8 cellular contexts compared by ENCODE assay signal in genomic region chr9:129495422-129496186, GRCh38.
DNase-seq lines count a peak whose midpoint lies in the region; ATAC-seq and TF ChIP-seq lines count a peak whose summit lies in the region.

No MANE protein-coding gene starts in this region.

- peaks cover 22% of the 10 kb centered on the region for H3K9me1 ChIP-seq in IMR-90 (ENCODE audit: insufficient read depth, low read length)

- H3K27ac Mint-ChIP-seq in activated T-helper 2 cell treated with anti-CD3 and anti-CD28 coated beads, Interferon-gamma antibody, Interleukin-2, Interleukin-4, amounts not matched to agents 10 μg/mL and 5 μg/mL and 100 μg/mL, durations not matched to agents 14 hours and 24 hours and 36 hours, result peak overlapping the region; percentile 65

- peaks cover 30% of the 10 kb centered on the region for H3K4me1 Mint-ChIP-seq in activated T-helper 2 cell treated with anti-CD3 and anti-CD28 coated beads, Interferon-gamma antibody, Interleukin-2, Interleukin-4, amounts not matched to agents 10 μg/mL and 5 μg/mL and 100 μg/mL, durations not matched to agents 14 hours and 24 hours and 36 hours (ENCODE audit: low read depth)

- 4% methylated on average over 11 of the region's 43 CpGs; no CpG with 5 or more reads in 1 of the 2 experiments for WGBS in IMR-90 (ENCODE audit: extremely low coverage in 2 of 2, insufficient read length in 1 of 2), 2 experiments

- DNase-seq in D341Med (ENCODE audit: low spot score) (peak; percentile 97), IMR-90 (peak; percentile 84), RKO (ENCODE audit: low spot score) (peak; percentile 97), fibroblast of gingiva (ENCODE audit: low read depth) (peak; percentile 89)
- DNase-seq in activated T-helper 2 cell treated with anti-CD3 and anti-CD28 coated beads, Interferon-gamma antibody, Interleukin-2, Interleukin-4, amounts not matched to agents 10 μg/mL and 5 μg/mL and 100 μg/mL, durations not matched to agents 14 hours and 24 hours and 36 hours (ENCODE audit: low spot score), result peak; percentile 75
- DNase-seq in stimulated activated CD8-positive, alpha-beta memory T cell treated with anti-CD3 and anti-CD28 coated beads, Interleukin-4, amount 100 ng/mL, for 48 hours, result peak; percentile 93

- TF ChIP-seq CTCF in IMR-90 (conservative IDR thresholded peaks at IDR 0.05; ENCODE audit: low read depth, low read length), result no peak

- peak overlapping the region; percentile 85 for H4K5ac ChIP-seq in IMR-90 (ENCODE audit: low read depth, low read length)

- dilution Hi-C loops in IMR-90 (cut with HindIII; ENCODE audit: low sequenced_read_pairs, unreplicated experiment), result no loop called here

- peak overlapping the region; percentile 74 for H3K14ac ChIP-seq in IMR-90 (replicated peaks; ENCODE audit: low read depth, low read length)

- no TSS peak for BruUV-seq in IMR-90 (replicated peaks; lab: Mats Ljungman, UMichigan)

- H3K27me3 Mint-ChIP-seq in activated T-helper 2 cell treated with anti-CD3 and anti-CD28 coated beads, Interferon-gamma antibody, Interleukin-2, Interleukin-4, amounts not matched to agents 10 μg/mL and 5 μg/mL and 100 μg/mL, durations not matched to agents 14 hours and 24 hours and 36 hours (ENCODE audit: low read depth), result no peaks in the 10 kb centered on the region

- H3K4me1 ChIP-seq in IMR-90 (ENCODE audit: control insufficient read depth, insufficient read depth, low read length) (peaks cover 48% of the 10 kb centered on the region), muscle layer of duodenum (ENCODE audit: control insufficient read depth in 1 of 2, insufficient read depth in 2 of 2, low read length in 2 of 2) (peaks cover 23 to 61% of the 10 kb centered on the region in 2 donors)

- peak overlapping the region; percentile 99 for H3K27ac ChIP-seq in IMR-90 (ENCODE audit: insufficient read depth, low read length)
- H3K27ac ChIP-seq in muscle layer of duodenum (ENCODE audit: low read length), result peak overlapping the region; percentile 99

- peak overlapping the region; percentile 91 for H2AFZ ChIP-seq in IMR-90 (replicated peaks; ENCODE audit: low read length, poor library complexity)

- POLR2A ChIA-PET in IMR-90 (lab: Charles Lee; ENCODE audit: unreplicated experiment), result interaction anchor here (1.0 to 3.0 kb wide), 7 partner anchors 12 to 356 kb away, joined by 4 to 27 read pairs (median 5); no protein-coding TSS in a partner anchor

- peak overlapping the region; percentile 97 for H3K4ac ChIP-seq in IMR-90 (ENCODE audit: low read depth, low read length)

- in situ Hi-C loops in IMR-90 (cut with MboI; ENCODE audit: low sequenced_read_pairs), result no loop called here

- peak overlapping the region; percentile 100 for H2BK120ac ChIP-seq in IMR-90 (ENCODE audit: low read depth, low read length)

- H2BK20ac ChIP-seq in IMR-90 (ENCODE audit: low read depth, low read length), result peak overlapping the region; percentile 85

- ATAC-seq in IMR-90 (ENCODE audit: low read depth) (peak; percentile 75), HG03045 (IDR thresholded peaks at IDR 0.05; ENCODE audit: unreplicated experiment) (no peak)

- no peaks in the 10 kb centered on the region for H3K9me3 Mint-ChIP-seq in activated T-helper 2 cell treated with anti-CD3 and anti-CD28 coated beads, Interferon-gamma antibody, Interleukin-2, Interleukin-4, amounts not matched to agents 10 μg/mL and 5 μg/mL and 100 μg/mL, durations not matched to agents 14 hours and 24 hours and 36 hours

- H2BK15ac ChIP-seq in IMR-90 (ENCODE audit: low read depth, low read length), result peak overlapping the region; percentile 99; the same call in 2 of the 3 replicates

- H3K23ac ChIP-seq in IMR-90 (ENCODE audit: low read depth, low read length), result peak overlapping the region; percentile 50

- H3K4me3 ChIP-seq in IMR-90 (ENCODE audit: insufficient read depth, low read depth, low read length) (no peak overlapping the region), muscle layer of duodenum (ENCODE audit: low read depth in 1 of 2, low read length in 2 of 2) (peak overlapping the region; percentile 58 to 61)

- peak overlapping the region; percentile 53 for H3K18ac ChIP-seq in IMR-90 (ENCODE audit: low read depth, low read length)

- TF ChIP-seq POLR2A in IMR-90 (IDR thresholded peaks at IDR 0.05; ENCODE audit: low read depth, low read length), result no peak

- no peaks in the 10 kb centered on the region for H3K27me3 ChIP-seq in IMR-90 (ENCODE audit: control insufficient read depth, insufficient read depth, low read length)
- H3K27me3 ChIP-seq in muscle layer of duodenum (ENCODE audit: low read depth, low read length), result no peaks in the 10 kb centered on the region

- H3K36me3 Mint-ChIP-seq in activated T-helper 2 cell treated with anti-CD3 and anti-CD28 coated beads, Interferon-gamma antibody, Interleukin-2, Interleukin-4, amounts not matched to agents 10 μg/mL and 5 μg/mL and 100 μg/mL, durations not matched to agents 14 hours and 24 hours and 36 hours (ENCODE audit: low read depth), result peaks cover 46% of the 10 kb centered on the region

- H2BK5ac ChIP-seq in IMR-90 (ENCODE audit: low read depth, low read length, poor library complexity, severe bottlenecking), result peak overlapping the region; percentile 98

- CTCF ChIA-PET in IMR-90 (lab: Yijun Ruan, JAX), result interaction anchor here (1.0 to 2.0 kb wide), 2 partner anchors 12 to 74 kb away, joined by 4 to 5 read pairs; no protein-coding TSS in a partner anchor

- H4K8ac ChIP-seq in IMR-90 (ENCODE audit: low read depth in 2 of 2, low read length in 2 of 2), result peak overlapping the region; percentile 98 to 99

- no peaks in the 10 kb centered on the region for H4K20me1 ChIP-seq in IMR-90 (ENCODE audit: insufficient read depth, low read length)

- H3K79me1 ChIP-seq in IMR-90 (ENCODE audit: low read depth in 1 of 2, low read length in 2 of 2), result peaks cover 29 to 70% of the 10 kb centered on the region in 2 experiments

- TF ChIP-seq RAD21 in IMR-90 (IDR thresholded peaks at IDR 0.05; ENCODE audit: low read length), result no peak; the same call in 1 of the 2 replicates

- H2AK5ac ChIP-seq in IMR-90 (ENCODE audit: low read depth, low read length), result peak overlapping the region; percentile 100

- H3K36me3 ChIP-seq in IMR-90 (ENCODE audit: control insufficient read depth, insufficient read depth, low read length) (peaks cover 2% of the 10 kb centered on the region; the same call in 1 of the 2 replicates), muscle layer of duodenum (ENCODE audit: control insufficient read depth in 1 of 2, insufficient read depth in 2 of 2, low read length in 2 of 2) (peaks cover 0 to 18% of the 10 kb centered on the region in 2 donors)

- peak overlapping the region; percentile 85 for H3K56ac ChIP-seq in IMR-90 (ENCODE audit: extremely low read depth, insufficient read depth, low read length)

- H2AK9ac ChIP-seq in IMR-90 (replicated peaks; ENCODE audit: low read depth, low read length, poor library complexity), result peak overlapping the region; percentile 100

- peak overlapping the region; percentile 74 for H3K4me3 Mint-ChIP-seq in activated T-helper 2 cell treated with anti-CD3 and anti-CD28 coated beads, Interferon-gamma antibody, Interleukin-2, Interleukin-4, amounts not matched to agents 10 μg/mL and 5 μg/mL and 100 μg/mL, durations not matched to agents 14 hours and 24 hours and 36 hours (ENCODE audit: low read depth)

- intact Hi-C loops in IMR-90 (cut with micrococcal nuclease), result loop anchor here (1.0 to 2.0 kb wide), 4 partner anchors 73 to 355 kb away; partner anchors contain the start of gene IER5L
- intact Hi-C loops in activated T-helper 2 cell treated with anti-CD3 and anti-CD28 coated beads, Interferon-gamma antibody, Interleukin-2, Interleukin-4, amounts not matched to agents 10 μg/mL and 5 μg/mL and 100 μg/mL, durations not matched to agents 14 hours and 24 hours and 36 hours (cut with micrococcal nuclease), result loop anchor here (1.0 to 2.0 kb wide), 3 partner anchors 7 to 357 kb away; no protein-coding TSS in a partner anchor

- no peaks in the 10 kb centered on the region for H3K9me3 ChIP-seq in IMR-90 (ENCODE audit: control insufficient read depth, insufficient read depth, low read length)
- H3K9me3 ChIP-seq in muscle layer of duodenum (ENCODE audit: control insufficient read depth in 1 of 2, low read length in 2 of 2), result no peaks in the 10 kb centered on the region

- peak overlapping the region; percentile 75 for H3K9ac ChIP-seq in IMR-90 (ENCODE audit: low read depth, low read length)

- H3K4me2 ChIP-seq in IMR-90 (ENCODE audit: low read depth, low read length), result peak overlapping the region; percentile 35

- peak overlapping the region; percentile 100 for H4K91ac ChIP-seq in IMR-90 (ENCODE audit: insufficient read depth, low read depth, low read length)

TF ChIP-seq in IMR-90, 13 proteins besides CTCF, POLR2A, EP300 and RAD21:
- peak; percentile 53; the same call in 1 of the 2 replicates for TF ChIP-seq MAZ (IDR thresholded peaks at IDR 0.05; ENCODE audit: borderline replicate concordance, low read depth, low read length)
- TF ChIP-seq USF2 (IDR thresholded peaks at IDR 0.05; ENCODE audit: low read depth, low read length), result peak; percentile 29; the same call in 1 of the 2 replicates
- peak; percentile 57 for TF ChIP-seq CEBPB (IDR thresholded peaks at IDR 0.05; ENCODE audit: low read depth, low read length)
- no peak for TF ChIP-seq FOS (IDR thresholded peaks at IDR 0.05; ENCODE audit: low read depth, low read length)
